19 cellular contexts compared by ENCODE assay signal in the genomic region with DNA sequence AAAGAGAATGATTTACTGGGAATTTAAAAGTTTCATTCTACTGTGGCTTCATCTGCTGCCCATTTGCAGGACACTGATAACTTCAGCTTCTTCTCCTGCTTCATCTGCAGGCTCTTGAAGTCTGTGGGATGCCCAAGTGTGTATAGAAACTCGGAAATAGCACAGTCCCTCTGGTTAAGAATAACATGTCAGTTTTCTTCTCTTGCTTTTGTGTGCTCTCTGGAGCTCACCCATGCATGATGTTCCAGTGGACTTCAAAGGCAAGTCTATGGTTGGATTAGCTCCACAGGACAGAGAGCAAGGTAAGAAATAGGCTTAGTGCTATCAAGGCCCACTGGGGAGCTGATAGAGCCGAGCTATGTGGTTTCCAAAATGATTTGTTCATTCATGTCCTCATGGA. TPM values are rescaled to one million over a fixed set of nuclear protein-coding genes. Genes with fewer than 3 reads are reported as not detected.
DNase-seq lines count a peak whose midpoint lies in the region; ATAC-seq and TF ChIP-seq lines count a peak whose summit lies in the region.
"Had no signal": no experiment of that assay in that cellular context is flagged by ENCODE, and none has a peak within 500 bp of the region (broad histone marks: within the 10 kb centered on the region; RNA-seq: fewer than 3 reads in every experiment).

No MANE protein-coding gene starts in this region.

- TF ChIP-seq CTCF in mucosa of descending colon (IDR thresholded peaks at IDR 0.05): no peak

- H3K4me3 ChIP-seq in mucosa of descending colon: no peak overlapping the region
- H3K4me3 ChIP-seq: GM12878, GM23248 had no signal

- H3K36me3 ChIP-seq in mucosa of descending colon (ENCODE audit: low read depth): no peaks in the 10 kb centered on the region

- intact Hi-C loops in mucosa of descending colon (cut with DNase I, micrococcal nuclease): no loop called here

- DNase-seq in DMS79 (lab: John Stamatoyannopoulos, UW) (peak; percentile 46), renal cortical epithelial cell (ENCODE audit: low read depth) (peak; percentile 17), AML-193 (lab: John Stamatoyannopoulos, UW) (no peak), mucosa of descending colon (no peak)
- DNase-seq: C1 segment of cervical spinal cord; CD4-positive, CD25-positive, alpha-beta regulatory T cell; CD8-positive, alpha-beta memory T cell; COR-L47; DMS 273 treated with DMSO at 0.1 percent for 48 hours; DND-41; EL; GM23248; HCEC 1CT; Kasumi-1; KG1 had no signal

- peak; percentile 43 for ATAC-seq in HG02610 (IDR thresholded peaks at IDR 0.05; ENCODE audit: unreplicated experiment)
- no peak for ATAC-seq in mucosa of descending colon
- no peak for ATAC-seq in HG03354 (IDR thresholded peaks at IDR 0.05; ENCODE audit: poor library complexity, severe bottlenecking, unreplicated experiment)
- ATAC-seq: GM12878 had no signal

- H3K4me1 ChIP-seq in mucosa of descending colon (ENCODE audit: low read depth): no peaks in the 10 kb centered on the region

- no peaks in the 10 kb centered on the region for H3K9me3 ChIP-seq in mucosa of descending colon

RNA-seq across cellular contexts. Expression of a gene that starts 13.7 kb away (rescaled TPM):
- total RNA-seq in renal cortical epithelial cell: 0.55 TPM in 1 of 2 replicates, not detected in the other
- under 1 TPM; 0.17 to 0.70 (median 0.23) TPM for total RNA-seq in mucosa of descending colon
- total RNA-seq: CD4-positive, CD25-positive, alpha-beta regulatory T cell; CD8-positive, alpha-beta memory T cell; GM23248; HT-29 had no signal

Comparison
In these comparisons a context has a peak if more than half of its experiments do, and no peak if none do; other contexts are left out.
1. DNase-seq: peak in DMS79 (single experiment) and renal cortical epithelial cell (single experiment); none in AML-193 (0 of 2) and mucosa of descending colon (0 of 3).